20 cellular contexts compared by ENCODE assay signal in genomic region chr5:134724872-134725271, GRCh38. TPM values are rescaled to one million over a fixed set of nuclear protein-coding genes. Genes with fewer than 3 reads are reported as not detected.
DNase-seq lines count a peak whose midpoint lies in the region; ATAC-seq, FAIRE-seq and TF ChIP-seq lines count a peak whose summit lies in the region.
"Had no signal": no experiment of that assay in that cellular context is flagged by ENCODE, and none has a peak within 500 bp of the region (broad histone marks: within the 10 kb centered on the region; RNA-seq: fewer than 3 reads in every experiment).

No MANE protein-coding gene starts in this region.

- H3K27ac ChIP-seq in PC-3 (ENCODE audit: low read length) (no peak overlapping the region), GM12878 (ENCODE audit: control insufficient read depth, insufficient read depth) (no peak overlapping the region)
- H3K27ac ChIP-seq: BLaER1 had no signal

- no peak for TF ChIP-seq CTCF in PC-3 (conservative IDR thresholded peaks at IDR 0.05; ENCODE audit: low read depth, low read length)
- no peak for TF ChIP-seq CTCF in GM12878 (IDR thresholded peaks at IDR 0.05 in 2 of 3, conservative IDR thresholded peaks at IDR 0.05 in 1 of 3; ENCODE audit: control insufficient read depth in 2 of 3, extremely low read depth in 1 of 3, insufficient read depth in 1 of 3, low read depth in 3 of 3, low read length in 3 of 3)

- intact Hi-C loops in PC-3 (cut with micrococcal nuclease), result no loop called here
- intact Hi-C loops in GM12878 (cut with micrococcal nuclease; ENCODE audit: unreplicated experiment), result no loop called here

- in situ Hi-C loops in GM12878 (cut with MboI), result loop anchor here (25.0 kb wide), 1 partner anchor 462 kb away; no protein-coding TSS in a partner anchor

- H3K79me2 ChIP-seq in PC-3 (ENCODE audit: low read length) (no peaks in the 10 kb centered on the region), GM12878 (ENCODE audit: control insufficient read depth, insufficient read depth, low read length) (no peaks in the 10 kb centered on the region)

- TF ChIP-seq POLR2A in GM12878 (IDR thresholded peaks at IDR 0.05; ENCODE audit: low read depth, low read length), result no peak

- no peaks in the 10 kb centered on the region for H3K9me3 ChIP-seq in PC-3 (ENCODE audit: low read length)
- no peaks in the 10 kb centered on the region for H3K9me3 ChIP-seq in GM12878 (replicated peaks; ENCODE audit: control insufficient read depth, insufficient read depth, low read length)
- H3K9me3 ChIP-seq: BE2C, BLaER1 had no signal

- no peak for TF ChIP-seq RAD21 in GM12878 (IDR thresholded peaks at IDR 0.05; ENCODE audit: insufficient read depth, low read depth, low read length)

- H3K9me2 ChIP-seq in PC-3 (replicated peaks; ENCODE audit: low read length), result no peaks in the 10 kb centered on the region

- DNase-seq in PC-3, result no peak
- DNase-seq in GM12878 (ENCODE audit: low read depth, low spot score), result no peak
- DNase-seq in NCI-H1930 (lab: John Stamatoyannopoulos, UW), result no peak
- DNase-seq in kidney glomerular epithelial cell (lab: John Stamatoyannopoulos, UW), result no peak
- no peak for DNase-seq in middle frontal gyrus (ENCODE audit: extremely low spot score, low spot score)
- DNase-seq: 8988T; ACHN; BE2C; C1 segment of cervical spinal cord; CD4-positive, alpha-beta memory T cell; CD4-positive, CD25-positive, alpha-beta regulatory T cell; CD8-positive, alpha-beta memory T cell; COR-L47; DMS79 treated with DMSO at 0.1 percent for 48 hours; GDM1 had no signal

- H2AFZ ChIP-seq in PC-3 (ENCODE audit: low read length), result no peak overlapping the region
- no peak overlapping the region for H2AFZ ChIP-seq in GM12878 (ENCODE audit: control insufficient read depth, low read depth, low read length)

- H3K36me3 ChIP-seq in PC-3 (ENCODE audit: low read depth, low read length), result no peaks in the 10 kb centered on the region
- H3K36me3 ChIP-seq in GM12878 (ENCODE audit: control insufficient read depth in 2 of 2, insufficient read depth in 2 of 2, low read length in 1 of 2), result peaks cover 4 to 10% of the 10 kb centered on the region in 2 experiments

- SMC1A ChIA-PET in GM12878 (lab: Charles Lee; ENCODE audit: uncharacterized antibody, unreplicated experiment), result interaction anchor here (1.5 kb wide), 1 partner anchor 24 kb away, joined by 3 read pairs; no protein-coding TSS in a partner anchor

- H3K4me3 ChIP-seq in PC-3 (ENCODE audit: low read length), result no peak overlapping the region
- no peak overlapping the region for H3K4me3 ChIP-seq in GM12878
- H3K4me3 ChIP-seq: BLaER1 had no signal

- H4K20me1 ChIP-seq in PC-3 (ENCODE audit: low read length), result no peaks in the 10 kb centered on the region
- H4K20me1 ChIP-seq in GM12878 (ENCODE audit: control insufficient read depth, insufficient read depth), result no peaks in the 10 kb centered on the region
- H4K20me1 ChIP-seq: BLaER1 had no signal

- no peak for TF ChIP-seq EP300 in GM12878 (IDR thresholded peaks at IDR 0.05; ENCODE audit: borderline replicate concordance in 1 of 2, control insufficient read depth in 1 of 2, low read depth in 2 of 2, low read length in 2 of 2)

- ATAC-seq in PC-3 (no peak), GM12878 (no peak)

- H3F3A ChIP-seq in PC-3 (ENCODE audit: low read length, unreplicated experiment), result no peaks in the 10 kb centered on the region

- WGBS in GM12878 (ENCODE audit: insufficient coverage, insufficient replicate concordance, low lambda C conversion rate, missing lambda C conversion rate), result 89% methylated on average over 1 of the region's 1 CpG

- no peak overlapping the region for H3K4me2 ChIP-seq in PC-3 (ENCODE audit: low read length)
- no peak overlapping the region for H3K4me2 ChIP-seq in GM12878 (ENCODE audit: control insufficient read depth, insufficient read depth)
- H3K4me2 ChIP-seq: BLaER1 had no signal

- POLR2A ChIA-PET in PC-3 (lab: Charles Lee; ENCODE audit: unreplicated experiment) (no interaction called here), GM12878 (lab: Charles Lee) (interaction anchor here (1.2 kb wide), 1 partner anchor 180 kb away, joined by 3 read pairs; the partner anchor contains the start of gene PCBD2)

- TSS peak; percentile 21 for BruUV-seq in PC-3 (replicated peaks; lab: Mats Ljungman, UMichigan)
- BruUV-seq in GM12878 (replicated peaks; lab: Mats Ljungman, UMichigan), result TSS peak; percentile 48

- H3K27me3 ChIP-seq in PC-3 (ENCODE audit: low read length) (no peaks in the 10 kb centered on the region), GM12878 (replicated peaks in 1 of 2; ENCODE audit: control insufficient read depth in 2 of 2, insufficient read depth in 2 of 2, low read length in 1 of 2) (no peaks in the 10 kb centered on the region)
- H3K27me3 ChIP-seq: BE2C, BLaER1 had no signal

- no peaks in the 10 kb centered on the region for H3K4me1 ChIP-seq in PC-3 (ENCODE audit: insufficient read depth, low read length)
- no peaks in the 10 kb centered on the region for H3K4me1 ChIP-seq in GM12878 (ENCODE audit: control insufficient read depth, insufficient read depth, low read length)
- H3K4me1 ChIP-seq: BE2C, BLaER1 had no signal

- RAD21 ChIA-PET in GM12878 (lab: Charles Lee; ENCODE audit: unreplicated experiment), result no interaction called here

- FAIRE-seq in G401.6 (lab: Jason Lieb, UNC) (peak; percentile 56), GM12878 (lab: Jason Lieb, UNC) (no peak)
- FAIRE-seq: A204.1, GM12891, GM19239 had no signal

- H3K9ac ChIP-seq in PC-3 (ENCODE audit: low read length), result no peak overlapping the region
- no peak overlapping the region for H3K9ac ChIP-seq in GM12878 (ENCODE audit: control insufficient read depth, insufficient read depth, low read length)
- H3K9ac ChIP-seq: BLaER1 had no signal

- CTCF ChIA-PET in PC-3 (lab: Charles Lee) (no interaction called here), GM12878 (lab: Yijun Ruan, JAX) (no interaction called here)

TF ChIP-seq in GM12878, 131 proteins besides CTCF, POLR2A, EP300 and RAD21 (continues in another document):
- TF ChIP-seq FOXK2 (IDR thresholded peaks at IDR 0.05) (no peak), BACH1 (IDR thresholded peaks at IDR 0.05; ENCODE audit: borderline replicate concordance) (no peak)

RNA-seq across cellular contexts. Expression of gene CAMLG, which starts 13.5 kb away (rescaled TPM):
- 12.9 and 19.5 TPM in 2 replicates for total RNA-seq in PC-3 (2014; rRNA removed)
- 7.4 and 8.3 TPM in 2 replicates for total RNA-seq in GM12878 (2013; cell fraction: nucleolus; rRNA removed)
- 30.2 and 30.9 TPM in 2 replicates for total RNA-seq in GM12878 (2014; rRNA removed)
- 25.2 and 26.2 TPM in 2 replicates for total RNA-seq in GM12878 (2014; rRNA removed; fragmentation: Illumina TruSeq; extraction: Trizol)
- 25.7 and 28.8 TPM in 2 replicates for total RNA-seq in GM12878 (2021)
- polyA plus RNA-seq in GM12878 (2011; ENCODE audit: low read depth), result 18.4 TPM
- 22.4 and 29.4 TPM in 2 replicates for polyA plus RNA-seq in GM12878 (2011; rRNA removed)
- 8.7 and 9.4 TPM in 2 replicates for polyA plus RNA-seq in GM12878 (2011; cell fraction: cytosol; rRNA removed)
- polyA plus RNA-seq in GM12878 (2011; cell fraction: nucleus; rRNA removed), result 6.6 and 7.1 TPM in 2 replicates
- polyA plus RNA-seq in GM12878 (2012), result 36.1 and 38.2 TPM in 2 replicates
- 20.7 and 24.1 TPM in 2 replicates for polyA plus RNA-seq in GM12878 (2014; fragmentation: Illumina TruSeq; extraction: Trizol)
- 10 to 100 TPM; 27.0 to 51.7 TPM for polyA plus RNA-seq in GM12878 (2014; fragmentation: Nextera tagmentation; extraction: Ambion mirVana)
- polyA plus RNA-seq in GM12878 (2014; rRNA removed), result 18.5 and 21.9 TPM in 2 replicates
- 10 to 100 TPM; 25.1 to 25.7 TPM for polyA plus RNA-seq in GM12878 (2016; fragmentation: Nextera tagmentation; extraction: Ambion mirVana)
- polyA minus RNA-seq in GM12878 (2011; rRNA and poly(A)+ RNA removed), result 3.9 and 4.2 TPM in 2 replicates
- 3.9 and 4.9 TPM in 2 replicates for polyA minus RNA-seq in GM12878 (2011; cell fraction: cytosol; rRNA and poly(A)+ RNA removed)
- 2.1 and 5.3 TPM in 2 replicates for polyA minus RNA-seq in GM12878 (2011; cell fraction: nucleus; rRNA and poly(A)+ RNA removed)

RNA-seq across cellular contexts. Expression of gene DDX46, which starts 33.7 kb away (rescaled TPM):
- 29.0 and 36.8 TPM in 2 replicates for total RNA-seq in PC-3 (2014; rRNA removed)
- 129 and 137 TPM in 2 replicates for total RNA-seq in GM12878 (2013; cell fraction: nucleolus; rRNA removed)
- total RNA-seq in GM12878 (2014; rRNA removed), result 39.1 and 39.6 TPM in 2 replicates
- total RNA-seq in GM12878 (2014; rRNA removed; fragmentation: Illumina TruSeq; extraction: Trizol), result 64.9 and 67.3 TPM in 2 replicates
- 55.6 and 61.8 TPM in 2 replicates for total RNA-seq in GM12878 (2021)
- polyA plus RNA-seq in GM12878 (2011; ENCODE audit: low read depth), result 21.9 TPM
- 46.9 and 72.1 TPM in 2 replicates for polyA plus RNA-seq in GM12878 (2011; rRNA removed)
- 17.4 and 20.9 TPM in 2 replicates for polyA plus RNA-seq in GM12878 (2011; cell fraction: cytosol; rRNA removed)
- 42.9 and 50.9 TPM in 2 replicates for polyA plus RNA-seq in GM12878 (2011; cell fraction: nucleus; rRNA removed)
- polyA plus RNA-seq in GM12878 (2012), result 33.0 and 34.2 TPM in 2 replicates
- 77.1 and 94.9 TPM in 2 replicates for polyA plus RNA-seq in GM12878 (2014; fragmentation: Illumina TruSeq; extraction: Trizol)
- 10 to 100 TPM; 23.0 to 31.3 TPM for polyA plus RNA-seq in GM12878 (2014; fragmentation: Nextera tagmentation; extraction: Ambion mirVana)
- polyA plus RNA-seq in GM12878 (2014; rRNA removed), result 43.0 and 44.8 TPM in 2 replicates
- polyA plus RNA-seq in GM12878 (2016; fragmentation: Nextera tagmentation; extraction: Ambion mirVana), result 10 to 100 TPM; 37.6 to 38.8 TPM
- 34.4 and 59.2 TPM in 2 replicates for polyA minus RNA-seq in GM12878 (2011; rRNA and poly(A)+ RNA removed)
- polyA minus RNA-seq in GM12878 (2011; cell fraction: cytosol; rRNA and poly(A)+ RNA removed), result 24.8 and 34.1 TPM in 2 replicates
- 26.8 and 61.6 TPM in 2 replicates for polyA minus RNA-seq in GM12878 (2011; cell fraction: nucleus; rRNA and poly(A)+ RNA removed)
